In genomic region chr7:26397326-26397725, GRCh38 we compare ENCODE assay signal across 10 cellular contexts.
A peak's percentile ranks its signal among the peaks of the same experiment; 100 is the strongest.
DNase-seq lines count a peak whose midpoint lies in the region; ATAC-seq and TF ChIP-seq lines count a peak whose summit lies in the region.
"Had no signal": no experiment of that assay in that cellular context is flagged by ENCODE, and none has a peak within 500 bp of the region (broad histone marks: within the 10 kb centered on the region; RNA-seq: fewer than 3 reads in every experiment).

No MANE protein-coding gene starts in this region.

- no peak overlapping the region for H3K27ac Mint-ChIP-seq in CD8-positive, alpha-beta memory T cell

- peak overlapping the region in 6 of 7 donors; percentile 18 to 82 (median 65) for H3K4me3 Mint-ChIP-seq in CD8-positive, alpha-beta memory T cell

- no peaks in the 10 kb centered on the region for H3K9me3 Mint-ChIP-seq in CD8-positive, alpha-beta memory T cell

- CTCF ChIA-PET in CD8-positive, alpha-beta memory T cell (lab: Charles Lee), result no interaction called here
- CTCF ChIA-PET in HEK293T (lab: Yijun Ruan, JAX), result interaction anchor here (0.6 to 1.7 kb wide), 5 partner anchors 13 to 271 kb away, joined by 3 to 7 read pairs (median 3); no protein-coding TSS in a partner anchor

- H2BK5ac ChIP-seq in neuronal stem cell (ENCODE audit: low read length), result no peak overlapping the region

- peaks cover 0 to 4% (median 0%) of the 10 kb centered on the region in 3 donors for H3K36me3 Mint-ChIP-seq in CD8-positive, alpha-beta memory T cell

- H3K27ac ChIP-seq in CD8-positive, alpha-beta memory T cell (ENCODE audit: low read depth, low read length), result no peak overlapping the region
- H3K27ac ChIP-seq in cingulate gyrus (ENCODE audit: low read depth, low read length) (peak overlapping the region; percentile 69), neuronal stem cell (replicated peaks; ENCODE audit: low read length) (no peak overlapping the region)

- no peak for DNase-seq in CD8-positive, alpha-beta memory T cell
- peak; percentile 5 for DNase-seq in MV-4-11 (lab: John Stamatoyannopoulos, UW)
- DNase-seq in neuronal stem cell (ENCODE audit: low spot score), result no peak
- DNase-seq in NCI-H774 (lab: John Stamatoyannopoulos, UW), result no peak
- no peak for DNase-seq in SW480 (ENCODE audit: low spot score)
- no peak for DNase-seq in HEK293T (ENCODE audit: extremely low spot score)
- DNase-seq: DMS153 had no signal

- H3K4me1 Mint-ChIP-seq in CD8-positive, alpha-beta memory T cell, result peaks cover 10 to 17% (median 11%) of the 10 kb centered on the region in 3 donors

- no peaks in the 10 kb centered on the region for H3K79me1 ChIP-seq in neuronal stem cell (ENCODE audit: low read depth, low read length)

- peak overlapping the region; percentile 43 for H2AFZ ChIP-seq in neuronal stem cell (ENCODE audit: low read length)

- H3K9ac ChIP-seq in neuronal stem cell (ENCODE audit: low read depth, low read length, poor library complexity), result no peak overlapping the region

- H4K91ac ChIP-seq in neuronal stem cell (ENCODE audit: low read depth, low read length, poor library complexity), result no peak overlapping the region

- no peak overlapping the region for H3K4me3 ChIP-seq in CD8-positive, alpha-beta memory T cell (ENCODE audit: low read length)
- H3K4me3 ChIP-seq in neuronal stem cell (ENCODE audit: low read length in 2 of 2), result no peak overlapping the region

- H3K4ac ChIP-seq in neuronal stem cell (ENCODE audit: low read length), result no peak overlapping the region

- no peak overlapping the region for H4K8ac ChIP-seq in neuronal stem cell (ENCODE audit: low read depth, low read length)

- peaks cover 16 to 77% of the 10 kb centered on the region in 2 donors for H3K27me3 Mint-ChIP-seq in CD8-positive, alpha-beta memory T cell

- H3K23ac ChIP-seq in neuronal stem cell (ENCODE audit: low read depth, low read length, poor library complexity), result no peak overlapping the region

- H3K4me1 ChIP-seq in CD8-positive, alpha-beta memory T cell (ENCODE audit: insufficient read depth, low read length), result no peaks in the 10 kb centered on the region
- peaks cover 16 to 20% of the 10 kb centered on the region in 2 donors for H3K4me1 ChIP-seq in neuronal stem cell (ENCODE audit: control insufficient read depth in 2 of 2, insufficient read depth in 1 of 2, low read depth in 1 of 2, low read length in 2 of 2)

- H3K9me3 ChIP-seq in CD8-positive, alpha-beta memory T cell (ENCODE audit: low read length), result no peaks in the 10 kb centered on the region
- H3K9me3 ChIP-seq in neuronal stem cell (replicated peaks in 1 of 2; ENCODE audit: control insufficient read depth in 2 of 2, insufficient read depth in 1 of 2, low read depth in 1 of 2, low read length in 2 of 2), result no peaks in the 10 kb centered on the region
- H3K9me3 ChIP-seq: ascending aorta had no signal

- H2BK15ac ChIP-seq in neuronal stem cell (ENCODE audit: low read length), result no peak overlapping the region

- H3K4me2 ChIP-seq in neuronal stem cell (ENCODE audit: insufficient read depth, low read length, poor library complexity, severe bottlenecking), result no peak overlapping the region

- H3K36me3 ChIP-seq in CD8-positive, alpha-beta memory T cell (ENCODE audit: insufficient read depth, low read length), result no peaks in the 10 kb centered on the region
- no peaks in the 10 kb centered on the region for H3K36me3 ChIP-seq in neuronal stem cell (replicated peaks in 1 of 2; ENCODE audit: control insufficient read depth in 2 of 2, insufficient read depth in 2 of 2, low read length in 2 of 2)
- H3K36me3 ChIP-seq: ascending aorta had no signal

- no peak for ATAC-seq in esophagus mucosa

- no peak overlapping the region for H2BK120ac ChIP-seq in neuronal stem cell (ENCODE audit: low read depth, low read length)

- no CpG with 5 or more reads among the region's 7 CpGs for WGBS in neuronal stem cell (ENCODE audit: extremely low coverage in 2 of 2, insufficient read length in 2 of 2, insufficient replicate concordance in 1 of 2), 2 donors

- POLR2A ChIA-PET in CD8-positive, alpha-beta memory T cell (lab: Charles Lee), result no interaction called here
- POLR2A ChIA-PET in HEK293T (lab: Yijun Ruan, JAX), result interaction anchor here (0.7 to 2.5 kb wide), 9 partner anchors 13 to 159 kb away, joined by 3 to 10 read pairs (median 3); no protein-coding TSS in a partner anchor

- H2AK5ac ChIP-seq in neuronal stem cell (ENCODE audit: low read depth, low read length), result no peak overlapping the region

- H2BK12ac ChIP-seq in neuronal stem cell (ENCODE audit: low read length), result no peak overlapping the region

- H3K14ac ChIP-seq in neuronal stem cell (ENCODE audit: low read length), result no peak overlapping the region

- no peak overlapping the region for H3K18ac ChIP-seq in neuronal stem cell (ENCODE audit: low read length)

- H3K27me3 ChIP-seq in CD8-positive, alpha-beta memory T cell (ENCODE audit: insufficient read depth, low read length, poor library complexity, severe bottlenecking), result peaks cover 19% of the 10 kb centered on the region
- H3K27me3 ChIP-seq in neuronal stem cell (ENCODE audit: control insufficient read depth in 3 of 3, insufficient read depth in 3 of 3, low read depth in 1 of 3, low read length in 3 of 3), result no peaks in the 10 kb centered on the region
- H3K27me3 ChIP-seq: ascending aorta had no signal

TF ChIP-seq in HEK293T, 16 proteins besides CTCF, POLR2A, EP300 and RAD21:
- TF ChIP-seq L3MBTL2 (conservative IDR thresholded peaks at IDR 0.05), result no peak
- TF ChIP-seq BHLHE40 (IDR thresholded peaks at IDR 0.05; ENCODE audit: borderline replicate concordance), result no peak
- TF ChIP-seq HDGF (IDR thresholded peaks at IDR 0.05; ENCODE audit: borderline replicate concordance), result no peak
- TF ChIP-seq SUZ12 (IDR thresholded peaks at IDR 0.05), result no peak
- no peak for TF ChIP-seq LEF1 (IDR thresholded peaks at IDR 0.05; ENCODE audit: borderline replicate concordance)
- TF ChIP-seq TARDBP (IDR thresholded peaks at IDR 0.05), result no peak
- TF ChIP-seq FOXK2 (IDR thresholded peaks at IDR 0.05), result no peak
- TF ChIP-seq ARNT (IDR thresholded peaks at IDR 0.05), result no peak
- TF ChIP-seq SP1 (IDR thresholded peaks at IDR 0.05), result no peak
- no peak for TF ChIP-seq CTBP1 (IDR thresholded peaks at IDR 0.05; ENCODE audit: borderline replicate concordance)
- no peak for TF ChIP-seq ZNF384 (IDR thresholded peaks at IDR 0.05)
- no peak for TF ChIP-seq FOXA1 (IDR thresholded peaks at IDR 0.05)
- no peak for TF ChIP-seq ELF4 (IDR thresholded peaks at IDR 0.05)
- no peak for TF ChIP-seq PKNOX1 (IDR thresholded peaks at IDR 0.05)
- no peak for TF ChIP-seq FOXM1 (IDR thresholded peaks at IDR 0.05; ENCODE audit: borderline replicate concordance)
- no peak for TF ChIP-seq NFRKB (IDR thresholded peaks at IDR 0.05)
